In genomic region chr9:122070728-122071127, GRCh38 we compare ENCODE assay signal across 16 cellular contexts. TPM values are rescaled to one million over a fixed set of nuclear protein-coding genes. Genes with fewer than 3 reads are reported as not detected.
DNase-seq lines count a peak whose midpoint lies in the region; ATAC-seq lines count a peak whose summit lies in the region.
"Had no signal": no experiment of that assay in that cellular context is flagged by ENCODE, and none has a peak within 500 bp of the region (broad histone marks: within the 10 kb centered on the region; RNA-seq: fewer than 3 reads in every experiment).

No MANE protein-coding gene starts in this region.

- no peak overlapping the region for H3K27ac ChIP-seq in skeletal muscle tissue (ENCODE audit: low read depth, low read length)
- H3K27ac ChIP-seq: KMS-11 had no signal

- in situ Hi-C loops in G401 (cut with HindIII; ENCODE audit: low sequenced_read_pairs): no loop called here

- no peaks in the 10 kb centered on the region for H3K27me3 ChIP-seq in skeletal muscle tissue (ENCODE audit: control insufficient read depth in 3 of 3, insufficient read depth in 3 of 3, low read length in 3 of 3)

- ATAC-seq in left lobe of liver (peak; percentile 49), GM21367 (IDR thresholded peaks at IDR 0.05; ENCODE audit: unreplicated experiment) (no peak), GM19324 (IDR thresholded peaks at IDR 0.05; ENCODE audit: low FRiP score, unreplicated experiment) (no peak)
- ATAC-seq: Panc1 had no signal

- no peaks in the 10 kb centered on the region for H3K9me3 ChIP-seq in skeletal muscle tissue (ENCODE audit: control insufficient read depth in 3 of 3, low read length in 3 of 3)

- DNase-seq in Ammon's horn (ENCODE audit: low spot score) (peak; percentile 63), G401 (ENCODE audit: low spot score) (peak; percentile 42), left lobe of liver (ENCODE audit: low spot score) (no peak), NCI-H1417 (lab: John Stamatoyannopoulos, UW) (no peak)
- DNase-seq: ACHN, DND-41, HCEC 1CT, NCI-H1436, NCI-H2029, NCI-H2171 treated with DMSO at 0.1 percent for 48 hours, NCI-H446 treated with DMSO at 0.1 percent for 48 hours had no signal

- H3K4me3 ChIP-seq in skeletal muscle tissue (ENCODE audit: low read length in 3 of 3): no peak overlapping the region

- H3K9ac ChIP-seq in skeletal muscle tissue (ENCODE audit: low read depth in 1 of 3, low read length in 3 of 3): peak overlapping the region; percentile 0 to 55 (median 47)
- H3K9ac ChIP-seq: KMS-11 had no signal

- peaks cover 0 to 6% (median 0%) of the 10 kb centered on the region in 3 donors for H3K36me3 ChIP-seq in skeletal muscle tissue (ENCODE audit: control insufficient read depth in 3 of 3, insufficient read depth in 3 of 3, low read length in 3 of 3)

- H3K4me1 ChIP-seq in skeletal muscle tissue (ENCODE audit: control insufficient read depth in 3 of 3, insufficient read depth in 3 of 3, low read length in 3 of 3): peaks cover 41 to 75% (median 56%) of the 10 kb centered on the region in 3 donors

RNA-seq across cellular contexts. Expression of gene TTLL11, which starts 22.4 kb away (rescaled TPM):
- total RNA-seq in G401 (2014; rRNA removed; shearing (Covaris generic)): 3.0 and 7.0 TPM in 2 replicates
- total RNA-seq in left lobe of liver (2.8 TPM), skeletal muscle tissue (13.0 TPM)

Comparison
In these comparisons a context has a peak if more than half of its experiments do, and no peak if none do; other contexts are left out.
1. DNase-seq: peak in Ammon's horn (single experiment) and G401 (single experiment); none in left lobe of liver (single experiment) and NCI-H1417 (0 of 3).